Comparison of ENCODE assay signal across 7 cellular contexts in the genomic region with DNA sequence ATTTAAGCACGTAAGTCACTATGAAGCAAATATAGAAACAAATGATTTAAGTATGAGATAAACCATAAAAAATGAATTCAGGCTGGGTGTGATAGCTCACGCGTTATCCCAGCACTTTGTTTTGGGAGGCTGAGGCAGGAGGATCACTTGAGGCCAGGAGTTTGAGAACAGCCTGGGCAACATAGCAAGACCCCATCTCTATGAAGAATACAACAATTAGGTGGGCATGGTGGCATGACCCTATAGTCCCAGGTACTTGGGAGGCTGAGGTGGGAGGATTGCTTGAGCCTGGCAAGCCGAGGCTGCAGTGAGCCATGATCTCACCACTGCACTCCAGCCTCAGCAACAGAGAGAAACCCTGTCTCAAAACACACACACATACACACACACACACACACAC.
"Had no signal": no experiment of that assay in that cellular context is flagged by ENCODE, and none has a peak within 500 bp of the region (broad histone marks: within the 10 kb centered on the region; RNA-seq: fewer than 3 reads in every experiment).

No MANE protein-coding gene starts in this region.

- H3K9me3 ChIP-seq: HAP-1 had no signal

- H3K27ac Mint-ChIP-seq: GM23338, IgD-negative memory B cell had no signal

- ATAC-seq: GM23338, HCT116 had no signal

- FAIRE-seq: HTR-8/SVneo had no signal

- H3K4me2 ChIP-seq: GM23338 had no signal

- DNase-seq: H7, KG1 had no signal

- H3K27me3 Mint-ChIP-seq: IgD-negative memory B cell had no signal

- H3K4me3 Mint-ChIP-seq: GM23338, IgD-negative memory B cell had no signal

- H3K4me3 ChIP-seq: GM23338, HAP-1 had no signal

- H3K9me3 Mint-ChIP-seq: GM23338 had no signal

- H2AFZ ChIP-seq: GM23338 had no signal
